ENCODE assay signal across 15 cellular contexts in the genomic region with DNA sequence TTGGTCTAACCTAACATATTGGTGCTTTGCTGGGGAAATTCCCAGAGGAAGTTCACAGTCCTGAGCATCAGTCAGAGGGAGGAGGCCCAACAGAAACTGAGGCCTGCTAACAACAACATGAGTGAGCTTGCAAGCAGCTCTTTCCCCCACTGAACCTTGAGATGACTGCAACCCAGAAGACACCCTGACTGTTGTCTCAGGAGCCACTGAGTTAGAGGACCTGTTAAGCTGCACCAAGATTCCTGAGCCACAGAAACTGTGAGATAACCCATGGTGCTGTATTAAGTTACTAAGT.
DNase-seq lines count a peak whose midpoint lies in the region; ATAC-seq and TF ChIP-seq lines count a peak whose summit lies in the region.
"Had no signal": no experiment of that assay in that cellular context is flagged by ENCODE, and none has a peak within 500 bp of the region (broad histone marks: within the 10 kb centered on the region; RNA-seq: fewer than 3 reads in every experiment).

No MANE protein-coding gene starts in this region.

- no peak overlapping the region for H2AFZ ChIP-seq in mammary epithelial cell (ENCODE audit: low read depth, low read length)

- H3K4me1 Mint-ChIP-seq in MCF 10A (ENCODE audit: insufficient read depth, unreplicated experiment), result peaks cover 16% of the 10 kb centered on the region

- H4K20me1 ChIP-seq in mammary epithelial cell (ENCODE audit: insufficient read depth, low read length), result no peaks in the 10 kb centered on the region
- H4K20me1 ChIP-seq: BLaER1 treated with 17β-estradiol and CSF1 and Interleukin-3, amounts not matched to agents 10 nM and 100 nM had no signal

- no peak overlapping the region for H3K4me3 Mint-ChIP-seq in MCF 10A (ENCODE audit: unreplicated experiment)
- H3K4me3 Mint-ChIP-seq: CD4-positive, CD25-positive, alpha-beta regulatory T cell; IgD-negative memory B cell had no signal

- H3K9ac ChIP-seq in mammary epithelial cell (ENCODE audit: insufficient read depth, low read length), result no peak overlapping the region
- H3K9ac ChIP-seq: BLaER1 treated with 17β-estradiol and CSF1 and Interleukin-3, amounts not matched to agents 10 nM and 100 nM had no signal

- no TSS peak for BruUV-seq in mammary epithelial cell (replicated peaks; lab: Mats Ljungman, UMichigan)
- no TSS peak for BruUV-seq in MCF 10A (replicated peaks; lab: Mats Ljungman, UMichigan)

- CTCF ChIA-PET in mammary epithelial cell (lab: Charles Lee; ENCODE audit: low non-redundant PET) (no interaction called here), MCF 10A (lab: Yijun Ruan, JAX) (no interaction called here)

- in situ Hi-C loops in mammary epithelial cell (cut with MboI; ENCODE audit: low sequenced_read_pairs in 2 of 2), result no loop called here

- ATAC-seq in foreskin keratinocyte, result peak; percentile 23
- ATAC-seq in mucosa of descending colon, result peak; percentile 80
- ATAC-seq: GM12878, HCT116 had no signal

- intact Hi-C loops in mammary epithelial cell (cut with micrococcal nuclease) (no loop called here), MCF 10A (cut with micrococcal nuclease) (no loop called here), mucosa of descending colon (cut with DNase I, micrococcal nuclease) (no loop called here)

- no peaks in the 10 kb centered on the region for H3K36me3 Mint-ChIP-seq in MCF 10A (ENCODE audit: insufficient read depth, unreplicated experiment)
- H3K36me3 Mint-ChIP-seq: CD4-positive, CD25-positive, alpha-beta regulatory T cell; IgD-negative memory B cell had no signal

- H3K27ac ChIP-seq in mammary epithelial cell (ENCODE audit: insufficient read depth, low read depth, low read length), result no peak overlapping the region
- H3K27ac ChIP-seq in foreskin keratinocyte, result peak overlapping the region; percentile 49
- H3K27ac ChIP-seq: 22Rv1; BLaER1 treated with 17β-estradiol and CSF1 and Interleukin-3, amounts not matched to agents 10 nM and 100 nM had no signal

- dilution Hi-C loops in mammary epithelial cell (cut with HindIII; ENCODE audit: low sequenced_read_pairs), result no loop called here

- no peak overlapping the region for H3K4me2 ChIP-seq in mammary epithelial cell (ENCODE audit: insufficient read depth, low read depth, low read length)
- H3K4me2 ChIP-seq: BLaER1 treated with 17β-estradiol and CSF1 and Interleukin-3, amounts not matched to agents 10 nM and 100 nM had no signal

- H3K27ac Mint-ChIP-seq in MCF 10A (ENCODE audit: low read depth, unreplicated experiment), result no peak overlapping the region
- H3K27ac Mint-ChIP-seq: CD4-positive, CD25-positive, alpha-beta regulatory T cell; IgD-negative memory B cell had no signal

- no peaks in the 10 kb centered on the region for H3K9me3 Mint-ChIP-seq in MCF 10A (ENCODE audit: unreplicated experiment)
- H3K9me3 Mint-ChIP-seq: IgD-negative memory B cell had no signal

- no peaks in the 10 kb centered on the region for H3K79me2 ChIP-seq in mammary epithelial cell (ENCODE audit: insufficient read depth, low read length)

- H3K36me3 ChIP-seq in mammary epithelial cell (ENCODE audit: insufficient read depth, low read length) (no peaks in the 10 kb centered on the region), mucosa of descending colon (ENCODE audit: low read depth) (no peaks in the 10 kb centered on the region)
- H3K36me3 ChIP-seq: BLaER1 treated with 17β-estradiol and CSF1 and Interleukin-3, amounts not matched to agents 10 nM and 100 nM had no signal

- DNase-seq in mammary epithelial cell (peak; percentile 69), MCF 10A (ENCODE audit: unreplicated experiment) (no peak), foreskin keratinocyte (peak in 1 of 2 donors; percentile 35), mucosa of descending colon (no peak), NCI-H774 (lab: John Stamatoyannopoulos, UW) (no peak), T-helper 9 cell (no peak), D341Med (ENCODE audit: low spot score) (no peak)
- DNase-seq in NK-92 treated with Interleukin-12 subunit alpha and Interleukin-12 subunit beta, amount 100 ng/mL, for 24 hours (lab: John Stamatoyannopoulos, UW), result no peak
- DNase-seq: CD4-positive, CD25-positive, alpha-beta regulatory T cell; DMS 273 treated with DMSO at 0.1 percent for 48 hours had no signal

- TF ChIP-seq CTCF in mammary epithelial cell (conservative IDR thresholded peaks at IDR 0.05 in 1 of 2, IDR thresholded peaks at IDR 0.05 in 1 of 2; ENCODE audit: extremely low read depth in 1 of 2, insufficient read depth in 1 of 2, low read depth in 1 of 2, low read length in 2 of 2) (no peak), MCF 10A (IDR thresholded peaks at IDR 0.05; ENCODE audit: unreplicated experiment) (no peak), foreskin keratinocyte (conservative IDR thresholded peaks at IDR 0.05) (no peak), mucosa of descending colon (IDR thresholded peaks at IDR 0.05) (no peak)

- no peak overlapping the region for H3K4me3 ChIP-seq in mammary epithelial cell (replicated peaks in 1 of 3; ENCODE audit: insufficient read depth in 1 of 3, low read depth in 2 of 3, low read length in 3 of 3)
- H3K4me3 ChIP-seq in mucosa of descending colon, result no peak overlapping the region
- H3K4me3 ChIP-seq: BLaER1 treated with 17β-estradiol and CSF1 and Interleukin-3, amounts not matched to agents 10 nM and 100 nM; GM12878 had no signal

- no peaks in the 10 kb centered on the region for H3K27me3 Mint-ChIP-seq in MCF 10A (ENCODE audit: insufficient read depth, unreplicated experiment)

- POLR2A ChIA-PET in MCF 10A (lab: Yijun Ruan, JAX), result no interaction called here

- H3K27me3 ChIP-seq in mammary epithelial cell (ENCODE audit: insufficient read depth, low read length) (no peaks in the 10 kb centered on the region), foreskin keratinocyte (peaks cover 21% of the 10 kb centered on the region)
- H3K27me3 ChIP-seq: BLaER1 treated with 17β-estradiol and CSF1 and Interleukin-3, amounts not matched to agents 10 nM and 100 nM had no signal

- peaks cover 10% of the 10 kb centered on the region for H3K4me1 ChIP-seq in mammary epithelial cell (ENCODE audit: insufficient read depth, low read length)
- H3K4me1 ChIP-seq in foreskin keratinocyte, result peaks cover 19% of the 10 kb centered on the region
- peaks cover 14% of the 10 kb centered on the region for H3K4me1 ChIP-seq in mucosa of descending colon (ENCODE audit: low read depth)

- H3K9me3 ChIP-seq in mammary epithelial cell (replicated peaks; ENCODE audit: insufficient read depth, low read length), result no peaks in the 10 kb centered on the region
- H3K9me3 ChIP-seq in mucosa of descending colon, result no peaks in the 10 kb centered on the region
- H3K9me3 ChIP-seq: BLaER1 treated with 17β-estradiol and CSF1 and Interleukin-3, amounts not matched to agents 10 nM and 100 nM had no signal
